1 cellular context compared by ENCODE assay signal in the genomic region with DNA sequence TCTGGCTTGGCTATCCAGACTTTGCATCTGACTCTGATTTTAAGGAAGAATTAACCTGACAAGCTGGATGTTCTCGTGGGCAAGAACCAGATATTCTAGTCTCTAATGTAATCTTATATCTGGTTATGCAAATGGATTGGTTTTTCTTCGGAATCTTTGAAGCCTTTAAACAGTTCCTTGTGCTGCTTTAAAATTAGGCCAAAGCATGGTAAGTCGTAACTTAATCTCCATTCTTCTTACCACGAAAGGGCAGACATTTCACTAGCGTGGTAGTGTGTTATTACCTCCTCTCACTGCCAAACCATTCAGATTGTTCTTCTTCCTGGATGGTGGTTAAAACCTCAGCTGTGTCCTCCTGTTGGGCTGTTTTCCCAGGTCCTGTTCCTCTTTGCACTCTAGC.
TF ChIP-seq lines count a peak whose summit lies in the region.

No MANE protein-coding gene starts in this region.

TF ChIP-seq in IMR-90, 13 proteins besides CTCF, POLR2A, EP300 and RAD21:
- TF ChIP-seq MAZ (IDR thresholded peaks at IDR 0.05; ENCODE audit: borderline replicate concordance, low read depth, low read length) (no peak), SMC3 (IDR thresholded peaks at IDR 0.05; ENCODE audit: low read depth, low read length) (no peak), MXI1 (IDR thresholded peaks at IDR 0.05; ENCODE audit: borderline replicate concordance, low read depth, low read length) (no peak), FOS (IDR thresholded peaks at IDR 0.05; ENCODE audit: low read depth, low read length) (no peak), CEBPB (IDR thresholded peaks at IDR 0.05; ENCODE audit: low read depth, low read length) (no peak), NFE2L2 (IDR thresholded peaks at IDR 0.05; ENCODE audit: low read depth, low read length) (no peak), CHD1 (IDR thresholded peaks at IDR 0.05; ENCODE audit: low read depth, low read length) (no peak), MAFK (IDR thresholded peaks at IDR 0.05; ENCODE audit: low read depth, low read length) (no peak), BHLHE40 (IDR thresholded peaks at IDR 0.05; ENCODE audit: low read depth, low read length) (no peak)
